In the genomic region with DNA sequence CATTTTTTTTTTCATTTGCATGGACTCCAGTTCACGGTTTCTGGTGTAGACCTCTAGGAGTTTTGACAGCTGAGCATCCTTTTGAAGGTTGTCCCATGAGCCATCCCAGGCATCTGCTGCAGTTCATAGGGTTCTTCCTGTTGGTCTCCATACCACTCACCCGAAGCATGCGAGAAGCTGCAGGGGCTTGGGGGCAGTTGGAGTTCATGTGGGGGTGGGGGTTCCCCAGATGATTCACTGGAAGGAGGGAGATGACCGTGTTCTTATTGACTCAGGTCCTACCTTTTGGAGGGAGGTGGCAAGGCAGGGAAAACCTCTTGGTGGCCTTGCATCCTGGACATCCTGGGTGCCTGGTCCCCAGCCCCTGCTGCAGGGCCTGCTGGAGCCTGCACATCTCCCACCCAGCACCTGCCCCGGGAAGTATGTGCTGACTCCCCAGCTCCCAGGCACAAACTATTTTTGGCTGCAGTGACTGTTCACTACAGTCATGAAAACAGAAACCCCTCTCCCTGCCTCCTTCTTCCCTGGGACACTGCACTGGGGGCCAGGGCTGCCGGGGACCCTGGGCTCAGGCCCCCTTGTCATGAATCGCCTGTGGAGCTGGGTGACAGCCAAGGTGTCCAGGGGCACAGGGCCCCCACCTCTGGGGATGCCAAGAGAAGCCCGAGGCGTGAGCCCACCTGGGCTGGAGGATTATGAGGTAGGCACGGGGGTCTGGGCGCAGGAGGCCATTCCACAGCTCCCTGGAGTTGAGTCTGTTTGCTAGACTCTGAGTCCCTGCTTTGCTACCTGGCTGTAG, we compare ENCODE assay signal across 10 cellular contexts.
DNase-seq lines count a peak whose midpoint lies in the region; ATAC-seq and TF ChIP-seq lines count a peak whose summit lies in the region.
"Had no signal": no experiment of that assay in that cellular context is flagged by ENCODE, and none has a peak within 500 bp of the region (broad histone marks: within the 10 kb centered on the region; RNA-seq: fewer than 3 reads in every experiment).

No MANE protein-coding gene starts in this region.

- WGBS in lung, 2 donors, result 87 to 89% methylated on average over 10 to 11 of the region's 11 CpGs

- DNase-seq in activated CD8-positive, alpha-beta memory T cell treated with anti-CD3 and anti-CD28 coated beads, Interleukin-2, amount 10 ng/mL, durations not matched to agents 7 days and 5 days, result no peak
- DNase-seq in activated CD8-positive, alpha-beta memory T cell treated with anti-CD3 and anti-CD28 coated beads, Interleukin-2, amount 50 U/mL, for 4 hours, result no peak
- no peak for DNase-seq in activated T-helper 1 cell treated with anti-CD3 and anti-CD28 coated beads, Interleukin-12 subunit alpha, Interleukin-12 subunit beta, Interleukin-2, Interleukin-4 antibody, amounts not matched to agents 30 ng/mL and 10 ng/mL and 1 ng/mL, durations not matched to agents 14 hours and 24 hours and 36 hours (ENCODE audit: low spot score)
- DNase-seq in lung (ENCODE audit: low spot score), result no peak
- peak; percentile 12 for DNase-seq in stimulated activated CD8-positive, alpha-beta memory T cell treated with anti-CD3 and anti-CD28 coated beads, Interleukin-7, amount 100 ng/mL, for 24 hours (ENCODE audit: low read depth)
- DNase-seq in H4 (ENCODE audit: low spot score), result no peak
- no peak for DNase-seq in Kasumi-1 (lab: John Stamatoyannopoulos, UW)
- no peak for DNase-seq in T1000 (lab: John Stamatoyannopoulos, UW)
- DNase-seq: mammary epithelial cell had no signal

- no peaks in the 10 kb centered on the region for H3K36me3 ChIP-seq in lung (ENCODE audit: control insufficient read depth in 2 of 2, insufficient read depth in 2 of 2, low read length in 2 of 2)

- H3K27ac ChIP-seq in lung (ENCODE audit: low read depth in 1 of 2, low read length in 1 of 2), result peak overlapping the region; percentile 7 to 18
- H3K27ac ChIP-seq: KMS-11 had no signal

- H3K27ac Mint-ChIP-seq in activated CD8-positive, alpha-beta memory T cell treated with anti-CD3 and anti-CD28 coated beads, Interleukin-2, amount 10 ng/mL, durations not matched to agents 7 days and 5 days, result peak overlapping the region; percentile 76
- H3K27ac Mint-ChIP-seq in activated T-helper 1 cell treated with anti-CD3 and anti-CD28 coated beads, Interleukin-12 subunit alpha, Interleukin-12 subunit beta, Interleukin-2, Interleukin-4 antibody, amounts not matched to agents 30 ng/mL and 10 ng/mL and 1 ng/mL, durations not matched to agents 14 hours and 24 hours and 36 hours, result peak overlapping the region; percentile 90

- no peak overlapping the region for H3K4me3 ChIP-seq in lung

- peaks cover 65% of the 10 kb centered on the region for H3K4me1 Mint-ChIP-seq in activated CD8-positive, alpha-beta memory T cell treated with anti-CD3 and anti-CD28 coated beads, Interleukin-2, amount 10 ng/mL, durations not matched to agents 7 days and 5 days
- H3K4me1 Mint-ChIP-seq in activated T-helper 1 cell treated with anti-CD3 and anti-CD28 coated beads, Interleukin-12 subunit alpha, Interleukin-12 subunit beta, Interleukin-2, Interleukin-4 antibody, amounts not matched to agents 30 ng/mL and 10 ng/mL and 1 ng/mL, durations not matched to agents 14 hours and 24 hours and 36 hours (ENCODE audit: low read depth), result peaks cover 85% of the 10 kb centered on the region

- peaks cover 0 to 20% of the 10 kb centered on the region in 2 donors for H3K4me1 ChIP-seq in lung (ENCODE audit: control insufficient read depth in 2 of 2, insufficient read depth in 2 of 2, low read length in 2 of 2)

- no peaks in the 10 kb centered on the region for H3K9me3 Mint-ChIP-seq in activated CD8-positive, alpha-beta memory T cell treated with anti-CD3 and anti-CD28 coated beads, Interleukin-2, amount 10 ng/mL, durations not matched to agents 7 days and 5 days (ENCODE audit: low read depth)
- peaks cover 6% of the 10 kb centered on the region for H3K9me3 Mint-ChIP-seq in activated T-helper 1 cell treated with anti-CD3 and anti-CD28 coated beads, Interleukin-12 subunit alpha, Interleukin-12 subunit beta, Interleukin-2, Interleukin-4 antibody, amounts not matched to agents 30 ng/mL and 10 ng/mL and 1 ng/mL, durations not matched to agents 14 hours and 24 hours and 36 hours

- peaks cover 21% of the 10 kb centered on the region for H3K36me3 Mint-ChIP-seq in activated CD8-positive, alpha-beta memory T cell treated with anti-CD3 and anti-CD28 coated beads, Interleukin-2, amount 10 ng/mL, durations not matched to agents 7 days and 5 days
- H3K36me3 Mint-ChIP-seq in activated T-helper 1 cell treated with anti-CD3 and anti-CD28 coated beads, Interleukin-12 subunit alpha, Interleukin-12 subunit beta, Interleukin-2, Interleukin-4 antibody, amounts not matched to agents 30 ng/mL and 10 ng/mL and 1 ng/mL, durations not matched to agents 14 hours and 24 hours and 36 hours (ENCODE audit: low read depth), result peaks cover 35% of the 10 kb centered on the region

- intact Hi-C loops in activated T-helper 1 cell treated with anti-CD3 and anti-CD28 coated beads, Interleukin-12 subunit alpha, Interleukin-12 subunit beta, Interleukin-2, Interleukin-4 antibody, amounts not matched to agents 30 ng/mL and 10 ng/mL and 1 ng/mL, durations not matched to agents 14 hours and 24 hours and 36 hours (cut with micrococcal nuclease), result loop anchor here (1.0 to 2.0 kb wide), 2 partner anchors 13 to 22 kb away; no protein-coding TSS in a partner anchor

- no peak for TF ChIP-seq CTCF in lung (IDR thresholded peaks at IDR 0.05; ENCODE audit: control extremely low read depth, extremely low read depth)

- H3K9me3 ChIP-seq in lung (ENCODE audit: control insufficient read depth in 2 of 2, insufficient read depth in 1 of 2, low read length in 1 of 2), result no peaks in the 10 kb centered on the region

- CTCF ChIA-PET in activated CD8-positive, alpha-beta memory T cell treated with anti-CD3 and anti-CD28 coated beads, Interleukin-2, amount 10 ng/mL, durations not matched to agents 7 days and 5 days (lab: Charles Lee), result interaction anchor here (1.2 to 3.3 kb wide), 2 partner anchors 22 to 34 kb away, joined by 3 to 13 read pairs; no protein-coding TSS in a partner anchor

- no peaks in the 10 kb centered on the region for H3K27me3 ChIP-seq in lung (ENCODE audit: control insufficient read depth, insufficient read depth)

- no peak overlapping the region for H3K4me3 Mint-ChIP-seq in activated CD8-positive, alpha-beta memory T cell treated with anti-CD3 and anti-CD28 coated beads, Interleukin-2, amount 10 ng/mL, durations not matched to agents 7 days and 5 days
- H3K4me3 Mint-ChIP-seq in activated T-helper 1 cell treated with anti-CD3 and anti-CD28 coated beads, Interleukin-12 subunit alpha, Interleukin-12 subunit beta, Interleukin-2, Interleukin-4 antibody, amounts not matched to agents 30 ng/mL and 10 ng/mL and 1 ng/mL, durations not matched to agents 14 hours and 24 hours and 36 hours, result peak overlapping the region; percentile 64

- H3K27me3 Mint-ChIP-seq in activated CD8-positive, alpha-beta memory T cell treated with anti-CD3 and anti-CD28 coated beads, Interleukin-2, amount 10 ng/mL, durations not matched to agents 7 days and 5 days, result no peaks in the 10 kb centered on the region
- H3K27me3 Mint-ChIP-seq in activated T-helper 1 cell treated with anti-CD3 and anti-CD28 coated beads, Interleukin-12 subunit alpha, Interleukin-12 subunit beta, Interleukin-2, Interleukin-4 antibody, amounts not matched to agents 30 ng/mL and 10 ng/mL and 1 ng/mL, durations not matched to agents 14 hours and 24 hours and 36 hours (ENCODE audit: insufficient read depth), result no peaks in the 10 kb centered on the region

- ATAC-seq in activated CD8-positive, alpha-beta memory T cell treated with anti-CD3 and anti-CD28 coated beads, Interleukin-2, amount 10 ng/mL, durations not matched to agents 7 days and 5 days, result no peak
- ATAC-seq in lung (ENCODE audit: insufficient read depth, low FRiP score), result no peak
